8 cellular contexts compared by ENCODE assay signal in the genomic region with DNA sequence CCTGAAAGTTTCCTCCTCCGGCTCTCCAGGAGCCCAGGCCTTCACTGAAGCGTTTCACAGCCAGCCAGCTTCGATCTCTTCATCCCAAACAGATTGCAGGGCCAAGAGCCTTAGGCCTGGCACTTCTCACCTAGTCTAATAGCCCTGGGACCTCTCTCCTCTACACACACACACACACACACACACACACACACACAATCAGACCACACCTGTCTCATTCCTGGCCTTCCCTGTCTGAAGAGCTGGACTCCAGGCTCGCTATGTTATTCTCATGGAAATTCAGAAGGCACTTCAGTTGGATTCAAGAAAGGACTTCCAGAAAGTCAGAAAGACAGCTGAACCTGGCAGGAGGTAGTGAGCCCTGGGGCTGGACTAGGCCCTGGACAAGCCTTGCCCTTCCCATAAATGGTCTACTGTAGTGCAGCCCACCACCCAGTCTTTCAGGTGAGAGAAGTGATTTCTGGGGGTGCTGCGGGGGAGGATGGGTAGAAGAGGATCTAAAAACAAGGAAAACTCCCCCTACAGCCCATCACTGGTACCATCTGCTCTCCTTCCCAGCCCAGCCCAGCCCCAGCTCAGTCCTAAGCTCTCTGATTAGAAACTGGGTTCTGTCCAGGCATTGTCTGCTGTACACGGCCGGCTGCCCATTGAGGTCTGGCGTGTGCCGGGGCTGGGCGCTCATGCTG. TPM values are rescaled to one million over a fixed set of nuclear protein-coding genes. Genes with fewer than 3 reads are reported as not detected.
DNase-seq lines count a peak whose midpoint lies in the region; ATAC-seq and TF ChIP-seq lines count a peak whose summit lies in the region.

No MANE protein-coding gene starts in this region.

- TF ChIP-seq POLR2A in esophagus squamous epithelium (IDR thresholded peaks at IDR 0.05) = no peak

- ATAC-seq in HG03342 (IDR thresholded peaks at IDR 0.05; ENCODE audit: unreplicated experiment) (no peak), HG02678 (IDR thresholded peaks at IDR 0.05; ENCODE audit: unreplicated experiment) (no peak)

- H3K9me3 ChIP-seq in esophagus squamous epithelium = no peaks in the 10 kb centered on the region

- H3K27ac ChIP-seq in esophagus squamous epithelium (peak overlapping the region in 3 of 4 donors; percentile 28 to 72 (median 53)), skin epidermis (peak overlapping the region in 15 of 21 experiments; percentile 19 to 90 (median 70))

- WGBS in esophagus squamous epithelium, 2 donors = 84 to 88% methylated on average over 3 of the region's 10 CpGs

- intact Hi-C loops in esophagus squamous epithelium (cut with DNase I) = no loop called here

- H3K36me3 ChIP-seq in esophagus squamous epithelium = no peaks in the 10 kb centered on the region

- H3K4me1 ChIP-seq in esophagus squamous epithelium = peaks cover 18 to 82% (median 42%) of the 10 kb centered on the region in 3 donors

- peaks cover 0 to 42% (median 0%) of the 10 kb centered on the region in 4 donors for H3K27me3 ChIP-seq in esophagus squamous epithelium

- DNase-seq in COLO829 (ENCODE audit: low spot score) = peak; percentile 24
- DNase-seq in HT1080 (ENCODE audit: low read depth) = peak; percentile 21
- peak; percentile 26 to 36 for DNase-seq in activated CD4-positive, alpha-beta T cell treated with anti-CD3 and anti-CD28 coated beads for 4 hours
- no peak for DNase-seq in esophagus squamous epithelium (lab: John Stamatoyannopoulos, UW)
- DNase-seq in dedifferentiated amniotic fluid mesenchymal stem cell (ENCODE audit: extremely low spot score) = no peak

- TF ChIP-seq CTCF in esophagus squamous epithelium (IDR thresholded peaks at IDR 0.05) = peak in 3 of 6 experiments; percentile 5 to 35 (median 6)

- no peak overlapping the region for H3K4me3 ChIP-seq in esophagus squamous epithelium
- H3K4me3 ChIP-seq in skin epidermis = no peak overlapping the region

RNA-seq across cellular contexts. Expression of a gene that starts 2.7 kb away (rescaled TPM):
- 4.7 and 5.2 TPM in 2 replicates for total RNA-seq in HT1080 (2014; rRNA removed; shearing (Covaris generic))
- 7.9 and 8.9 TPM in 2 replicates for polyA plus RNA-seq in HT1080 (2015; cell fraction: cytosol; rRNA removed)
- 14.3 and 15.3 TPM in 2 replicates for polyA plus RNA-seq in HT1080 (2015; cell fraction: nucleus; rRNA removed)
- total RNA-seq in esophagus squamous epithelium = 1 to 10 TPM in 2 of 4 donors, under 1 TPM in 2; 0.53 to 2.1 (median 1.0) TPM

Comparison
In these comparisons a context has a peak if more than half of its experiments do, and no peak if none do; other contexts are left out.
1. DNase-seq: peak in COLO829 (single experiment), HT1080 (single experiment) and activated CD4-positive, alpha-beta T cell treated with anti-CD3 and anti-CD28 coated beads for 4 hours (2 of 2); none in esophagus squamous epithelium (single experiment) and dedifferentiated amniotic fluid mesenchymal stem cell (single experiment).